ENCODE assay signal across 23 cellular contexts in the genomic region with DNA sequence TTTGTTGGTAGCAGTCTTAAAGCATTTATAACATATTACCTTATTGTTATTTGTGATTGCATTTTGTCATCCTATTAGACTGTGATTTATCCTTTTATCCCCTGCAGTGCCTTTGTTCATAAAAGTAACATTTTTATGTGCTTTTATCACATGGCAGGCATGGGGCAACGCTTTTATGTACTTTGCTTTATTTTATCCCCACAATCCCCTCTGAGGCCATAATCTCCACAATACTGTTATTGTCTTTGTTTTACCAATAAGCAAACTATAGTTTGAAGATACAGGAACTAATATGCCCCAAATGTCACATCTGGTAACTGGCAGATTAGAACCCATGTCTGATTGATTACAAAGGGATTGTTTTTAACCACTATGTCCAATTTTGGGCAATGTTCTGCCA.
"Had no signal": no experiment of that assay in that cellular context is flagged by ENCODE, and none has a peak within 500 bp of the region (broad histone marks: within the 10 kb centered on the region; RNA-seq: fewer than 3 reads in every experiment).

No MANE protein-coding gene starts in this region.

- H3K4me1 ChIP-seq: colonic mucosa, esophagus squamous epithelium, foreskin keratinocyte, gastrocnemius medialis, gastroesophageal sphincter, heart left ventricle, heart right ventricle had no signal

- H3K4me3 Mint-ChIP-seq: dendritic cell treated with granulocyte-macrophage colony-stimulating factor and Interleukin-4, amounts not matched to agents 40 ng/mL and 50 ng/mL, for 4 days; effector memory CD8-positive, alpha-beta T cell; endodermal cell had no signal

- ATAC-seq: effector memory CD8-positive, alpha-beta T cell; esophagus mucosa; foreskin keratinocyte; gastrocnemius medialis; gastroesophageal sphincter; heart left ventricle; heart right ventricle had no signal

- H3K27ac ChIP-seq: colonic mucosa, coronary artery, dorsolateral prefrontal cortex, epithelial cell of prostate, esophagus squamous epithelium, foreskin keratinocyte, gastrocnemius medialis, gastroesophageal sphincter, heart left ventricle, heart right ventricle, hepatocyte had no signal

- DNase-seq: colonic mucosa; cortex of kidney; dermis blood vessel endothelial cell; dorsolateral prefrontal cortex; effector CD4-positive, alpha-beta T cell; effector CD8-positive, alpha-beta T cell; effector memory CD8-positive, alpha-beta T cell; endodermal cell; erythroblast; esophagus squamous epithelium; foreskin fibroblast; foreskin keratinocyte; gastrocnemius medialis; glutamatergic neuron; head of caudate nucleus; heart left ventricle; heart right ventricle had no signal

- H3K27ac Mint-ChIP-seq: dendritic cell treated with granulocyte-macrophage colony-stimulating factor and Interleukin-4, amounts not matched to agents 40 ng/mL and 50 ng/mL, for 4 days; effector memory CD8-positive, alpha-beta T cell; endodermal cell had no signal

- H3K79me2 ChIP-seq: hepatocyte had no signal

- H3K4me2 ChIP-seq: hepatocyte had no signal

- H3K9me3 Mint-ChIP-seq: dendritic cell treated with granulocyte-macrophage colony-stimulating factor and Interleukin-4, amounts not matched to agents 40 ng/mL and 50 ng/mL, for 4 days; endodermal cell had no signal

- H3K4me3 ChIP-seq: colonic mucosa, coronary artery, dorsolateral prefrontal cortex, esophagus squamous epithelium, gastrocnemius medialis, gastroesophageal sphincter, heart left ventricle, heart right ventricle, hepatocyte had no signal

- H3K9me3 ChIP-seq: colonic mucosa, esophagus squamous epithelium, gastrocnemius medialis, gastroesophageal sphincter, heart left ventricle, heart right ventricle had no signal

- H3K36me3 ChIP-seq: colonic mucosa, esophagus squamous epithelium, gastrocnemius medialis, gastroesophageal sphincter, heart left ventricle, heart right ventricle had no signal

- H2AFZ ChIP-seq: hepatocyte had no signal

- H3K27me3 Mint-ChIP-seq: effector memory CD8-positive, alpha-beta T cell had no signal

- H3K27me3 ChIP-seq: colonic mucosa, dorsolateral prefrontal cortex, esophagus squamous epithelium, foreskin keratinocyte, gastrocnemius medialis, gastroesophageal sphincter, heart left ventricle, heart right ventricle, hepatocyte had no signal
